ENCODE assay signal across 8 cellular contexts in the genomic region with DNA sequence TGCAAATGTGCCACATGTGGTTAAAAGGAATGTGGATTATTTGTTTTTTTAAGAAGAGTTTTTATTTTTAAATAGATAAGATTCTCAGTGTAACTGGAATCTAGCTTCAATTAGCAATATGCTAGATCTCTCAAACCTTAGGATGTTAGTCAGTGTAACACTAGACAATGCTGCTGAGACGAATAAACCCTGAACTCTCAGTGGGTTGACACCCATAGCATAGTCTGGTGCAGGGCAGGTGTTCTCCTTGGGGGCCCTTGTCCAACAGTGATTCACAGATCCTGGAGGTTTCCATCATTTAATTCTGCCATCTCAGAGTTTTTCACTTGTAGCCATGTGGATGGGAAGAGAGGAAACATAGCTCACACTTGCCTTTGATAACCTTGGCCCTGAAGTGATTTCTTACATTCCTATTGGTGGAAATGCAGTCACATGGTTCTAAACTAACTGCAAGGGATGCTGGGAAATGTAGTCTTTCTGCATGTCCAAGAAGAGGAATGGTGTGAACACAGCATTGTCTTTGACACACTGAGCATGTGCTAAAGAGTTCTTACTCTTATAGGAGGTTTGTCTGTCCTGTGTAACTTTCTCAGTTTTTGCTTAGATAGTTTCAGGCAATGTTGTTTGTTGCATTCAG.
DNase-seq lines count a peak whose midpoint lies in the region; TF ChIP-seq lines count a peak whose summit lies in the region.
"Not testable (repeated sequence)": the region's sequence is repeated elsewhere in the genome, so short reads cannot be mapped to it uniquely, and the experiment has no call there.

No MANE protein-coding gene starts in this region.

- DNase-seq in ACHN, result peak; percentile 31
- peak; percentile 42 for DNase-seq in GM12864 (ENCODE audit: low read depth)
- DNase-seq in NCI-H2227 (lab: John Stamatoyannopoulos, UW; ENCODE audit: unreplicated experiment), result peak; percentile 61
- peak; percentile 32 for DNase-seq in RPMI7951 (ENCODE audit: low read depth)
- peak; percentile 7 for DNase-seq in astrocyte of the hippocampus (ENCODE audit: low read depth, low spot score)
- DNase-seq in germinal center (ENCODE audit: low spot score), result peak; percentile 44
- peak; percentile 12 for DNase-seq in midbrain (lab: John Stamatoyannopoulos, UW)

- H3K4me3 ChIP-seq in GM12864 (ENCODE audit: low read depth, low read length), result not testable (repeated sequence)

- not testable (repeated sequence) for TF ChIP-seq CTCF in GM12864 (IDR thresholded peaks at IDR 0.05; ENCODE audit: low read depth, low read length, missing control alignments)

- in situ Hi-C loops in ACHN (cut with HindIII; ENCODE audit: low pct_ligation_motif_present, low pct_unique_long_range_greater_than_20kb, low sequenced_read_pairs), result not testable (repeated sequence)

- TF ChIP-seq EP300 in Ishikawa (IDR thresholded peaks at IDR 0.05; ENCODE audit: borderline replicate concordance), result not testable (repeated sequence)

- TF ChIP-seq RAD21 in Ishikawa (IDR thresholded peaks at IDR 0.05; ENCODE audit: low read depth), result not testable (repeated sequence)

TF ChIP-seq in Ishikawa, 13 proteins besides CTCF, POLR2A, EP300 and RAD21:
- TF ChIP-seq, protein P1, sequence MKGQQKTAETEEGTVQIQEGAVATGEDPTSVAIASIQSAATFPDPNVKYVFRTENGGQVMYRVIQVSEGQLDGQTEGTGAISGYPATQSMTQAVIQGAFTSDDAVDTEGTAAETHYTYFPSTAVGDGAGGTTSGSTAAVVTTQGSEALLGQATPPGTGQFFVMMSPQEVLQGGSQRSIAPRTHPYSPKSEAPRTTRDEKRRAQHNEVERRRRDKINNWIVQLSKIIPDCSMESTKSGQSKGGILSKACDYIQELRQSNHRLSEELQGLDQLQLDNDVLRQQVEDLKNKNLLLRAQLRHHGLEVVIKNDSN (IDR thresholded peaks at IDR 0.05), result peak; percentile 92
TF ChIP-seq in Ishikawa: peak in this region for 1; not testable (repeated sequence) for 12.

Comparison
In these comparisons a context has a peak if more than half of its experiments do, and no peak if none do; other contexts are left out.
1. DNase-seq: peak in every context shown above with its lines; median percentile 61 in NCI-H2227; 44 in germinal center; 42 in GM12864; 32 in RPMI7951; 31 in ACHN; 12 in midbrain; 7 in astrocyte of the hippocampus.